In genomic region chr2:180979086-180979934, GRCh38 we compare ENCODE assay signal across 8 cellular contexts. TPM values are rescaled to one million over a fixed set of nuclear protein-coding genes. Genes with fewer than 3 reads are reported as not detected.
DNase-seq lines count a peak whose midpoint lies in the region; ATAC-seq, FAIRE-seq and TF ChIP-seq lines count a peak whose summit lies in the region.

No MANE protein-coding gene starts in this region.

- no peaks in the 10 kb centered on the region for H3K9me2 ChIP-seq in OCI-LY7 (ENCODE audit: insufficient read depth, low read length)

- peak overlapping the region; percentile 63 for H3K4me2 ChIP-seq in OCI-LY7 (ENCODE audit: low read length)

- no peaks in the 10 kb centered on the region for H3K9me3 ChIP-seq in OCI-LY7 (ENCODE audit: low read length)
- no peaks in the 10 kb centered on the region for H3K9me3 ChIP-seq in mucosa of rectum (ENCODE audit: control insufficient read depth in 2 of 2, low read length in 2 of 2)

- POLR2A ChIA-PET in OCI-LY7 (lab: Charles Lee): interaction anchor here (0.6 to 2.6 kb wide), 12 partner anchors 9 to 823 kb away, joined by 3 to 20 read pairs (median 3); no protein-coding TSS in a partner anchor

- no peaks in the 10 kb centered on the region for H4K20me1 ChIP-seq in OCI-LY7 (ENCODE audit: insufficient read depth, low read length)

- no peaks in the 10 kb centered on the region for H3K79me2 ChIP-seq in OCI-LY7 (ENCODE audit: insufficient read depth, low read depth, low read length)

- H3K4me3 ChIP-seq in OCI-LY7 (ENCODE audit: low read depth, low read length, poor library complexity, severe bottlenecking) (peak overlapping the region; percentile 69), mucosa of rectum (ENCODE audit: low read length in 2 of 2) (peak overlapping the region; percentile 63 to 75)

- CTCF ChIA-PET in OCI-LY7 (lab: Charles Lee; ENCODE audit: unreplicated experiment): no interaction called here

- BruUV-seq in OCI-LY7 (replicated peaks; lab: Mats Ljungman, UMichigan): no TSS peak

- H3K27ac ChIP-seq in OCI-LY7 (ENCODE audit: low read depth, low read length, poor library complexity, severe bottlenecking): no peak overlapping the region
- peak overlapping the region; percentile 93 for H3K27ac ChIP-seq in cingulate gyrus (ENCODE audit: low read depth, low read length)
- peak overlapping the region; percentile 70 to 73 for H3K27ac ChIP-seq in mucosa of rectum (ENCODE audit: low read depth in 2 of 2, low read length in 2 of 2)

- H3K27me3 ChIP-seq in mucosa of rectum (ENCODE audit: control insufficient read depth in 2 of 2, insufficient read depth in 2 of 2, low read length in 2 of 2): no peaks in the 10 kb centered on the region

- DNase-seq in EH (ENCODE audit: low read depth) (peak; percentile 89), OCI-LY7 (ENCODE audit: low spot score) (peak; percentile 8), GM12892 (ENCODE audit: insufficient read length) (no peak)

- peaks cover 14% of the 10 kb centered on the region; the same call in 1 of the 2 replicates for H3K36me3 ChIP-seq in OCI-LY7 (ENCODE audit: insufficient read depth, low read length)
- no peaks in the 10 kb centered on the region for H3K36me3 ChIP-seq in mucosa of rectum (ENCODE audit: control insufficient read depth in 2 of 2, insufficient read depth in 2 of 2, low read length in 2 of 2)

- TF ChIP-seq POLR2A in GM12892 (IDR thresholded peaks at IDR 0.05; ENCODE audit: low read depth, low read length): no peak

- no peak for ATAC-seq in HG03159 (IDR thresholded peaks at IDR 0.05; ENCODE audit: unreplicated experiment)
- no peak for ATAC-seq in HG03457 (IDR thresholded peaks at IDR 0.05; ENCODE audit: unreplicated experiment)
- ATAC-seq in GM21515 (IDR thresholded peaks at IDR 0.05; ENCODE audit: unreplicated experiment): no peak

- H2AFZ ChIP-seq in OCI-LY7 (ENCODE audit: low read length): peak overlapping the region; percentile 80

- H3K4me1 ChIP-seq in OCI-LY7 (ENCODE audit: insufficient read depth, low read length, poor library complexity, severe bottlenecking) (peaks cover 36% of the 10 kb centered on the region), mucosa of rectum (ENCODE audit: control insufficient read depth in 2 of 2, insufficient read depth in 2 of 2, low read length in 2 of 2) (peaks cover 8 to 11% of the 10 kb centered on the region in 2 donors)

- intact Hi-C loops in OCI-LY7 (cut with micrococcal nuclease; ENCODE audit: unreplicated experiment): no loop called here

- no peak for TF ChIP-seq CTCF in OCI-LY7 (conservative IDR thresholded peaks at IDR 0.05; ENCODE audit: low read length)

- FAIRE-seq in GM12892 (lab: Jason Lieb, UNC): no peak

- peak overlapping the region in 1 of 2 donors; percentile 72 for H3K9ac ChIP-seq in mucosa of rectum (ENCODE audit: low read depth in 1 of 2, low read length in 2 of 2)

RNA-seq across cellular contexts. Expression of gene UBE2E3, which starts 1.1 kb away (rescaled TPM):
- total RNA-seq in OCI-LY7 (2014; rRNA removed; shearing (Covaris generic)): 26.4 and 33.7 TPM in 2 replicates
- 48.6 and 50.4 TPM in 2 replicates for total RNA-seq in OCI-LY7 (2022)
- 49.7 TPM for polyA plus RNA-seq in GM12892 (2012; ENCODE audit: missing spikeins)
